Comparison of ENCODE assay signal across 12 cellular contexts in the genomic region with DNA sequence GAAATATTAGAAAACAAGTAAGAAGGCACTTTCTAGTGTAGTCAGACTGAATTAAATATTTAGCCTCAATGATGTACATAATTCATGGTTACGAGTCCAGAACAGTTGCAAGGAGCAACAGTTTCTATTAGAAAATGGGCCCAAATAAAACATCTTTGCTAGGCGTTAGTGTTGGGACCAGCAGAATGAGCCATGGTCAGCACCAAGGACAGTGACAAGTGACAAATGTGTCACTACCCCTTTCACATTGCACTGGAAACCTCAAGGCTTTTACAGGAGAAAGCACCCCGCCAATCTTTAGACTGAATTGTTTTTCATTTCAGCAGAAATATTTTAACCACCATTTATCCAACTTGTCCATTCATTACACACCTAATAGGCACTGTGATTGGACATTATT.
DNase-seq lines count a peak whose midpoint lies in the region; ATAC-seq lines count a peak whose summit lies in the region.
"Had no signal": no experiment of that assay in that cellular context is flagged by ENCODE, and none has a peak within 500 bp of the region (broad histone marks: within the 10 kb centered on the region; RNA-seq: fewer than 3 reads in every experiment).

No MANE protein-coding gene starts in this region.

- H3K4me1 Mint-ChIP-seq in effector memory CD8-positive, alpha-beta T cell (ENCODE audit: low read depth in 2 of 2): no peaks in the 10 kb centered on the region
- H3K4me1 Mint-ChIP-seq: CD4-positive, alpha-beta memory T cell had no signal

- H3K4me3 Mint-ChIP-seq in effector memory CD8-positive, alpha-beta T cell: no peak overlapping the region
- H3K4me3 Mint-ChIP-seq: CD4-positive, alpha-beta memory T cell had no signal

- H3K4me3 ChIP-seq in Jurkat, Clone E6-1 (ENCODE audit: low read length): no peak overlapping the region

- peaks cover 4 to 9% of the 10 kb centered on the region in 2 donors for H3K9me3 Mint-ChIP-seq in effector memory CD8-positive, alpha-beta T cell

- DNase-seq in ELF-1 (ENCODE audit: low read depth, low spot score) (peak; percentile 28), RKO (ENCODE audit: low spot score) (peak; percentile 41), iPS-NIHi7 (ENCODE audit: extremely low spot score) (peak; percentile 64), NCI-H82 treated with DMSO at 0.1 percent for 48 hours (lab: John Stamatoyannopoulos, UW; ENCODE audit: unreplicated experiment) (no peak)
- DNase-seq in Jurkat, Clone E6-1 (ENCODE audit: low read depth, low spot score): peak; percentile 24
- no peak for DNase-seq in effector memory CD8-positive, alpha-beta T cell
- no peak for DNase-seq in stimulated activated naive CD4-positive, alpha-beta T cell (lab: John Stamatoyannopoulos, UW)
- no peak for DNase-seq in NK-92 treated with Interleukin-12 subunit alpha and Interleukin-12 subunit beta, amount 100 ng/mL, for 24 hours (lab: John Stamatoyannopoulos, UW)
- DNase-seq: activated effector memory CD4-positive, alpha-beta T cell treated with anti-CD3 and anti-CD28 coated beads, Interleukin-2, amount 50 U/mL, for 16 hours; CD4-positive, alpha-beta memory T cell; NCI-H1417 treated with DMSO at 0.1 percent for 48 hours; NCI-H524 treated with DMSO at 0.1 percent for 48 hours had no signal

- H3K27me3 Mint-ChIP-seq in effector memory CD8-positive, alpha-beta T cell: no peaks in the 10 kb centered on the region

- H3K27ac Mint-ChIP-seq in effector memory CD8-positive, alpha-beta T cell: no peak overlapping the region
- H3K27ac Mint-ChIP-seq: CD4-positive, alpha-beta memory T cell had no signal

- no peak for ATAC-seq in effector memory CD8-positive, alpha-beta T cell (replicated peaks)

- no peaks in the 10 kb centered on the region for H3K36me3 Mint-ChIP-seq in effector memory CD8-positive, alpha-beta T cell (ENCODE audit: insufficient read depth)
- H3K36me3 Mint-ChIP-seq: CD4-positive, alpha-beta memory T cell had no signal

Comparison
In these comparisons a context has a peak if more than half of its experiments do, and no peak if none do; other contexts are left out.
1. DNase-seq: peak in ELF-1 (single experiment), Jurkat, Clone E6-1 (single experiment), RKO (single experiment) and iPS-NIHi7 (single experiment); none in effector memory CD8-positive, alpha-beta T cell (0 of 3), NCI-H82 treated with DMSO at 0.1 percent for 48 hours (single experiment), stimulated activated naive CD4-positive, alpha-beta T cell (0 of 6) and NK-92 treated with Interleukin-12 subunit alpha and Interleukin-12 subunit beta, amount 100 ng/mL, for 24 hours (single experiment).